In the genomic region with DNA sequence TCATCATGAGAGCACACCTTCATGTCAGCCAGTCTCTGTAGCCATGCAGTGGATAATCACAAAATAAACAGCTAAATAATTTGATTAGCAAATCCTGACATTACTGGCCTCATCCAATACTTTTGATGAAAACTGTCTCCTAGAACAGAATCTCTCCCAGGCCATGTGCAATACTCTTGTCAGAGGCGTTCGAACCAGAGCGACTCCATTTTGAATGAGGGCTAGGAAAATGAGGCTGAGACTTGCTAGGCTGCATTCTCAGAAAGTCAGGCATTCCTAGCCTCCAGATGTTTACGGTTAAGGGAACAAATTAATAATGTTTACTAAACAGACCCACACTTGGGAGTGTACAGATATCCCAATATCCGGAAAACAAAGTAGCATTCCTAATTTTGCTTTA, we compare ENCODE assay signal across 1 cellular context.
TF ChIP-seq lines count a peak whose summit lies in the region.

No MANE protein-coding gene starts in this region.

TF ChIP-seq in K562, 482 proteins besides CTCF, POLR2A, EP300 and RAD21 (continued from another document):
- TF ChIP-seq, protein P1, sequence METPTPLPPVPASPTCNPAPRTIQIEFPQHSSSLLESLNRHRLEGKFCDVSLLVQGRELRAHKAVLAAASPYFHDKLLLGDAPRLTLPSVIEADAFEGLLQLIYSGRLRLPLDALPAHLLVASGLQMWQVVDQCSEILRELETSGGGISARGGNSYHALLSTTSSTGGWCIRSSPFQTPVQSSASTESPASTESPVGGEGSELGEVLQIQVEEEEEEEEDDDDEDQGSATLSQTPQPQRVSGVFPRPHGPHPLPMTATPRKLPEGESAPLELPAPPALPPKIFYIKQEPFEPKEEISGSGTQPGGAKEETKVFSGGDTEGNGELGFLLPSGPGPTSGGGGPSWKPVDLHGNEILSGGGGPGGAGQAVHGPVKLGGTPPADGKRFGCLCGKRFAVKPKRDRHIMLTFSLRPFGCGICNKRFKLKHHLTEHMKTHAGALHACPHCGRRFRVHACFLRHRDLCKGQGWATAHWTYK (CRISPR knock-in tag; IDR thresholded peaks at IDR 0.05): 0 out of 2 replicates have a peak, but pooled peaks have one; percentile 41
- TF ChIP-seq, protein P2, sequence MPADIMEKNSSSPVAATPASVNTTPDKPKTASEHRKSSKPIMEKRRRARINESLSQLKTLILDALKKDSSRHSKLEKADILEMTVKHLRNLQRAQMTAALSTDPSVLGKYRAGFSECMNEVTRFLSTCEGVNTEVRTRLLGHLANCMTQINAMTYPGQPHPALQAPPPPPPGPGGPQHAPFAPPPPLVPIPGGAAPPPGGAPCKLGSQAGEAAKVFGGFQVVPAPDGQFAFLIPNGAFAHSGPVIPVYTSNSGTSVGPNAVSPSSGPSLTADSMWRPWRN (IDR thresholded peaks at IDR 0.05; ENCODE audit: low read depth): no peak
- TF ChIP-seq ZNF197 (CRISPR knock-in tag; IDR thresholded peaks at IDR 0.05; ENCODE audit: low read depth) (0 out of 2 replicates have a peak, but pooled peaks have one; percentile 68), ZBTB1 (CRISPR knock-in tag; IDR thresholded peaks at IDR 0.05; ENCODE audit: borderline replicate concordance, low read depth) (no peak), ZNF766 (CRISPR knock-in tag; conservative IDR thresholded peaks at IDR 0.05) (peak; percentile 93), ZNF431 (CRISPR knock-in tag; IDR thresholded peaks at IDR 0.05) (no peak), SMAD4 (CRISPR knock-in tag; conservative IDR thresholded peaks at IDR 0.05) (peak; percentile 56; the same call in 1 of the 2 replicates), TSC22D4 (tag; IDR thresholded peaks at IDR 0.05) (no peak), NFXL1 (CRISPR knock-in tag; IDR thresholded peaks at IDR 0.05) (peak; percentile 91), HIVEP1 (CRISPR knock-in tag; IDR thresholded peaks at IDR 0.05) (peak; percentile 79; the same call in 1 of the 2 replicates), MECOM (CRISPR knock-in tag; IDR thresholded peaks at IDR 0.05) (peak; percentile 80), NR4A1 (CRISPR knock-in tag; IDR thresholded peaks at IDR 0.05) (no peak), NR4A1 (tag; IDR thresholded peaks at IDR 0.05) (peak; percentile 91), ASH1L (IDR thresholded peaks at IDR 0.05; ENCODE audit: borderline replicate concordance, low read depth, partially characterized antibody) (no peak), ZNF589 (CRISPR knock-in tag; IDR thresholded peaks at IDR 0.05; ENCODE audit: low read depth) (peak; percentile 79), ZNF239 (CRISPR knock-in tag; IDR thresholded peaks at IDR 0.05) (peak; percentile 64), ZNF584 (CRISPR knock-in tag; IDR thresholded peaks at IDR 0.05; ENCODE audit: low read depth) (peak; percentile 66; the same call in 1 of the 2 replicates), ZNF134 (CRISPR knock-in tag; conservative IDR thresholded peaks at IDR 0.05) (peak; percentile 23; the same call in 1 of the 2 replicates), SMAD3 (CRISPR knock-in tag; conservative IDR thresholded peaks at IDR 0.05) (peak; percentile 90; the same call in 1 of the 2 replicates), ZNF668 (CRISPR knock-in tag; IDR thresholded peaks at IDR 0.05) (peak; percentile 55; the same call in 1 of the 2 replicates), ZNF224 (CRISPR knock-in tag; IDR thresholded peaks at IDR 0.05) (no peak), SMARCA5 (IDR thresholded peaks at IDR 0.05) (no peak), ZNF79 (CRISPR knock-in tag; IDR thresholded peaks at IDR 0.05; ENCODE audit: low read depth) (peak; percentile 56; the same call in 1 of the 2 replicates), ILK (tag; IDR thresholded peaks at IDR 0.05; ENCODE audit: borderline replicate concordance, low read depth) (peak; percentile 48; the same call in 1 of the 2 replicates), PYGO2 (tag; IDR thresholded peaks at IDR 0.05) (0 out of 2 replicates have a peak, but pooled peaks have one; percentile 58)
- TF ChIP-seq, protein P3, sequence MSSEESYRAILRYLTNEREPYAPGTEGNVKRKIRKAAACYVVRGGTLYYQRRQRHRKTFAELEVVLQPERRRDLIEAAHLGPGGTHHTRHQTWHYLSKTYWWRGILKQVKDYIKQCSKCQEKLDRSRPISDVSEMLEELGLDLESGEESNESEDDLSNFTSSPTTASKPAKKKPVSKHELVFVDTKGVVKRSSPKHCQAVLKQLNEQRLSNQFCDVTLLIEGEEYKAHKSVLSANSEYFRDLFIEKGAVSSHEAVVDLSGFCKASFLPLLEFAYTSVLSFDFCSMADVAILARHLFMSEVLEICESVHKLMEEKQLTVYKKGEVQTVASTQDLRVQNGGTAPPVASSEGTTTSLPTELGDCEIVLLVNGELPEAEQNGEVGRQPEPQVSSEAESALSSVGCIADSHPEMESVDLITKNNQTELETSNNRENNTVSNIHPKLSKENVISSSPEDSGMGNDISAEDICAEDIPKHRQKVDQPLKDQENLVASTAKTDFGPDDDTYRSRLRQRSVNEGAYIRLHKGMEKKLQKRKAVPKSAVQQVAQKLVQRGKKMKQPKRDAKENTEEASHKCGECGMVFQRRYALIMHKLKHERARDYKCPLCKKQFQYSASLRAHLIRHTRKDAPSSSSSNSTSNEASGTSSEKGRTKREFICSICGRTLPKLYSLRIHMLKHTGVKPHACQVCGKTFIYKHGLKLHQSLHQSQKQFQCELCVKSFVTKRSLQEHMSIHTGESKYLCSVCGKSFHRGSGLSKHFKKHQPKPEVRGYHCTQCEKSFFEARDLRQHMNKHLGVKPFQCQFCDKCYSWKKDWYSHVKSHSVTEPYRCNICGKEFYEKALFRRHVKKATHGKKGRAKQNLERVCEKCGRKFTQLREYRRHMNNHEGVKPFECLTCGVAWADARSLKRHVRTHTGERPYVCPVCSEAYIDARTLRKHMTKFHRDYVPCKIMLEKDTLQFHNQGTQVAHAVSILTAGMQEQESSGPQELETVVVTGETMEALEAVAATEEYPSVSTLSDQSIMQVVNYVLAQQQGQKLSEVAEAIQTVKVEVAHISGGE (CRISPR knock-in tag; IDR thresholded peaks at IDR 0.05): peak in 1 of 3 experiments; percentile 53; a peak in 2 of 6 replicates
- TF ChIP-seq, protein P4, sequence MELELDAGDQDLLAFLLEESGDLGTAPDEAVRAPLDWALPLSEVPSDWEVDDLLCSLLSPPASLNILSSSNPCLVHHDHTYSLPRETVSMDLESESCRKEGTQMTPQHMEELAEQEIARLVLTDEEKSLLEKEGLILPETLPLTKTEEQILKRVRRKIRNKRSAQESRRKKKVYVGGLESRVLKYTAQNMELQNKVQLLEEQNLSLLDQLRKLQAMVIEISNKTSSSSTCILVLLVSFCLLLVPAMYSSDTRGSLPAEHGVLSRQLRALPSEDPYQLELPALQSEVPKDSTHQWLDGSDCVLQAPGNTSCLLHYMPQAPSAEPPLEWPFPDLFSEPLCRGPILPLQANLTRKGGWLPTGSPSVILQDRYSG (tag; conservative IDR thresholded peaks at IDR 0.05; ENCODE audit: low read depth): peak; percentile 86
- TF ChIP-seq, protein P5, sequence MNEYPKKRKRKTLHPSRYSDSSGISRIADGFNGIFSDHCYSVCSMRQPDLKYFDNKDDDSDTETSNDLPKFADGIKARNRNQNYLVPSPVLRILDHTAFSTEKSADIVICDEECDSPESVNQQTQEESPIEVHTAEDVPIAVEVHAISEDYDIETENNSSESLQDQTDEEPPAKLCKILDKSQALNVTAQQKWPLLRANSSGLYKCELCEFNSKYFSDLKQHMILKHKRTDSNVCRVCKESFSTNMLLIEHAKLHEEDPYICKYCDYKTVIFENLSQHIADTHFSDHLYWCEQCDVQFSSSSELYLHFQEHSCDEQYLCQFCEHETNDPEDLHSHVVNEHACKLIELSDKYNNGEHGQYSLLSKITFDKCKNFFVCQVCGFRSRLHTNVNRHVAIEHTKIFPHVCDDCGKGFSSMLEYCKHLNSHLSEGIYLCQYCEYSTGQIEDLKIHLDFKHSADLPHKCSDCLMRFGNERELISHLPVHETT (CRISPR knock-in tag; conservative IDR thresholded peaks at IDR 0.05 in 1 of 2, IDR thresholded peaks at IDR 0.05 in 1 of 2): peak in 1 of 2 experiments; percentile 87; a peak in 2 of 4 replicates
- TF ChIP-seq, protein P6, sequence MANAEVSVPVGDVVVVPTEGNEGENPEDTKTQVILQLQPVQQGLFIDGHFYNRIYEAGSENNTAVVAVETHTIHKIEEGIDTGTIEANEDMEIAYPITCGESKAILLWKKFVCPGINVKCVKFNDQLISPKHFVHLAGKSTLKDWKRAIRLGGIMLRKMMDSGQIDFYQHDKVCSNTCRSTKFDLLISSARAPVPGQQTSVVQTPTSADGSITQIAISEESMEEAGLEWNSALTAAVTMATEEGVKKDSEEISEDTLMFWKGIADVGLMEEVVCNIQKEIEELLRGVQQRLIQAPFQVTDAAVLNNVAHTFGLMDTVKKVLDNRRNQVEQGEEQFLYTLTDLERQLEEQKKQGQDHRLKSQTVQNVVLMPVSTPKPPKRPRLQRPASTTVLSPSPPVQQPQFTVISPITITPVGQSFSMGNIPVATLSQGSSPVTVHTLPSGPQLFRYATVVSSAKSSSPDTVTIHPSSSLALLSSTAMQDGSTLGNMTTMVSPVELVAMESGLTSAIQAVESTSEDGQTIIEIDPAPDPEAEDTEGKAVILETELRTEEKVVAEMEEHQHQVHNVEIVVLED (CRISPR knock-in tag; IDR thresholded peaks at IDR 0.05): 0 out of 2 replicates have a peak, but pooled peaks have one; percentile 36
- TF ChIP-seq, protein P7, sequence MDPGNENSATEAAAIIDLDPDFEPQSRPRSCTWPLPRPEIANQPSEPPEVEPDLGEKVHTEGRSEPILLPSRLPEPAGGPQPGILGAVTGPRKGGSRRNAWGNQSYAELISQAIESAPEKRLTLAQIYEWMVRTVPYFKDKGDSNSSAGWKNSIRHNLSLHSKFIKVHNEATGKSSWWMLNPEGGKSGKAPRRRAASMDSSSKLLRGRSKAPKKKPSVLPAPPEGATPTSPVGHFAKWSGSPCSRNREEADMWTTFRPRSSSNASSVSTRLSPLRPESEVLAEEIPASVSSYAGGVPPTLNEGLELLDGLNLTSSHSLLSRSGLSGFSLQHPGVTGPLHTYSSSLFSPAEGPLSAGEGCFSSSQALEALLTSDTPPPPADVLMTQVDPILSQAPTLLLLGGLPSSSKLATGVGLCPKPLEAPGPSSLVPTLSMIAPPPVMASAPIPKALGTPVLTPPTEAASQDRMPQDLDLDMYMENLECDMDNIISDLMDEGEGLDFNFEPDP (CRISPR knock-in tag; IDR thresholded peaks at IDR 0.05): 0 out of 2 replicates have a peak, but pooled peaks have one; percentile 78
- TF ChIP-seq, protein P8, sequence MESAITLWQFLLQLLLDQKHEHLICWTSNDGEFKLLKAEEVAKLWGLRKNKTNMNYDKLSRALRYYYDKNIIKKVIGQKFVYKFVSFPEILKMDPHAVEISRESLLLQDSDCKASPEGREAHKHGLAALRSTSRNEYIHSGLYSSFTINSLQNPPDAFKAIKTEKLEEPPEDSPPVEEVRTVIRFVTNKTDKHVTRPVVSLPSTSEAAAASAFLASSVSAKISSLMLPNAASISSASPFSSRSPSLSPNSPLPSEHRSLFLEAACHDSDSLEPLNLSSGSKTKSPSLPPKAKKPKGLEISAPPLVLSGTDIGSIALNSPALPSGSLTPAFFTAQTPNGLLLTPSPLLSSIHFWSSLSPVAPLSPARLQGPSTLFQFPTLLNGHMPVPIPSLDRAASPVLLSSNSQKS (CRISPR knock-in tag; IDR thresholded peaks at IDR 0.05): peak; percentile 38; the same call in 1 of the 2 replicates
- TF ChIP-seq, protein P9, sequence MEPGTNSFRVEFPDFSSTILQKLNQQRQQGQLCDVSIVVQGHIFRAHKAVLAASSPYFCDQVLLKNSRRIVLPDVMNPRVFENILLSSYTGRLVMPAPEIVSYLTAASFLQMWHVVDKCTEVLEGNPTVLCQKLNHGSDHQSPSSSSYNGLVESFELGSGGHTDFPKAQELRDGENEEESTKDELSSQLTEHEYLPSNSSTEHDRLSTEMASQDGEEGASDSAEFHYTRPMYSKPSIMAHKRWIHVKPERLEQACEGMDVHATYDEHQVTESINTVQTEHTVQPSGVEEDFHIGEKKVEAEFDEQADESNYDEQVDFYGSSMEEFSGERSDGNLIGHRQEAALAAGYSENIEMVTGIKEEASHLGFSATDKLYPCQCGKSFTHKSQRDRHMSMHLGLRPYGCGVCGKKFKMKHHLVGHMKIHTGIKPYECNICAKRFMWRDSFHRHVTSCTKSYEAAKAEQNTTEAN (CRISPR knock-in tag; IDR thresholded peaks at IDR 0.05): no peak
- TF ChIP-seq, protein P10, sequence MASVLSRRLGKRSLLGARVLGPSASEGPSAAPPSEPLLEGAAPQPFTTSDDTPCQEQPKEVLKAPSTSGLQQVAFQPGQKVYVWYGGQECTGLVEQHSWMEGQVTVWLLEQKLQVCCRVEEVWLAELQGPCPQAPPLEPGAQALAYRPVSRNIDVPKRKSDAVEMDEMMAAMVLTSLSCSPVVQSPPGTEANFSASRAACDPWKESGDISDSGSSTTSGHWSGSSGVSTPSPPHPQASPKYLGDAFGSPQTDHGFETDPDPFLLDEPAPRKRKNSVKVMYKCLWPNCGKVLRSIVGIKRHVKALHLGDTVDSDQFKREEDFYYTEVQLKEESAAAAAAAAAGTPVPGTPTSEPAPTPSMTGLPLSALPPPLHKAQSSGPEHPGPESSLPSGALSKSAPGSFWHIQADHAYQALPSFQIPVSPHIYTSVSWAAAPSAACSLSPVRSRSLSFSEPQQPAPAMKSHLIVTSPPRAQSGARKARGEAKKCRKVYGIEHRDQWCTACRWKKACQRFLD (CRISPR knock-in tag; IDR thresholded peaks at IDR 0.05): peak; percentile 93
